Comparison of ENCODE assay signal across 1 cellular context in genomic region chr1:26110731-26111529, GRCh38.
TF ChIP-seq lines count a peak whose summit lies in the region.

No MANE protein-coding gene starts in this region.

TF ChIP-seq in GM12878, 131 proteins besides CTCF, POLR2A, EP300 and RAD21:
- TF ChIP-seq POLR2AphosphoS2 (IDR thresholded peaks at IDR 0.05; ENCODE audit: low read depth, low read length), result no peak
- peak; percentile 78 for TF ChIP-seq ATF7 (IDR thresholded peaks at IDR 0.05; ENCODE audit: low read depth)
- peak; percentile 92 for TF ChIP-seq FOXK2 (IDR thresholded peaks at IDR 0.05)
- TF ChIP-seq IKZF1 (conservative IDR thresholded peaks at IDR 0.05), result no peak
- peak; percentile 39; the same call in 1 of the 2 replicates for TF ChIP-seq RUNX3 (IDR thresholded peaks at IDR 0.05; ENCODE audit: low read length)
- no peak for TF ChIP-seq ZNF622 (IDR thresholded peaks at IDR 0.05)
- TF ChIP-seq NKRF (conservative IDR thresholded peaks at IDR 0.05), result peak; percentile 43; the same call in 1 of the 2 replicates
- peak; percentile 48; the same call in 1 of the 2 replicates for TF ChIP-seq JUND (IDR thresholded peaks at IDR 0.05; ENCODE audit: low read depth, low read length)
- peak; percentile 66; the same call in 1 of the 2 replicates for TF ChIP-seq ZNF217 (IDR thresholded peaks at IDR 0.05)
- peak; percentile 56 for TF ChIP-seq DPF2 (IDR thresholded peaks at IDR 0.05)
- TF ChIP-seq POLR2AphosphoS5 (IDR thresholded peaks at IDR 0.05; ENCODE audit: low read length), result 0 out of 2 replicates have a peak, but pooled peaks have one; percentile 20
- TF ChIP-seq ZNF274 (IDR thresholded peaks at IDR 0.05; ENCODE audit: insufficient read depth, insufficient read length), result no peak
- peak; percentile 63 for TF ChIP-seq RELB (IDR thresholded peaks at IDR 0.05; ENCODE audit: low read depth)
- TF ChIP-seq PKNOX1 (IDR thresholded peaks at IDR 0.05), result 0 out of 2 replicates have a peak, but pooled peaks have one; percentile 4
- TF ChIP-seq HSF1 (IDR thresholded peaks at IDR 0.05; ENCODE audit: low read depth, low read length), result no peak
- peak; percentile 42 for TF ChIP-seq E4F1 (IDR thresholded peaks at IDR 0.05; ENCODE audit: borderline replicate concordance, partially characterized antibody)
- peak in 1 of 2 experiments; percentile 7; a peak in 1 of 3 replicates for TF ChIP-seq EGR1 (IDR thresholded peaks at IDR 0.05; ENCODE audit: borderline replicate concordance in 1 of 2, low read depth in 2 of 2, low read length in 2 of 2)
- no peak for TF ChIP-seq YBX1 (IDR thresholded peaks at IDR 0.05)
- TF ChIP-seq GATAD2B (conservative IDR thresholded peaks at IDR 0.05; ENCODE audit: low read depth), result 0 out of 2 replicates have a peak, but pooled peaks have one; percentile 74
- peak; percentile 61 for TF ChIP-seq IRF5 (IDR thresholded peaks at IDR 0.05; ENCODE audit: borderline replicate concordance)
- TF ChIP-seq RB1 (IDR thresholded peaks at IDR 0.05; ENCODE audit: borderline replicate concordance), result no peak
- 0 out of 2 replicates have a peak, but pooled peaks have one; percentile 20 for TF ChIP-seq CREM (IDR thresholded peaks at IDR 0.05; ENCODE audit: low read depth)
- 0 out of 2 replicates have a peak, but pooled peaks have one; percentile 6 for TF ChIP-seq REST (IDR thresholded peaks at IDR 0.05; ENCODE audit: low read depth, low read length)
- TF ChIP-seq BHLHE40 (IDR thresholded peaks at IDR 0.05; ENCODE audit: borderline replicate concordance in 1 of 2, low read depth in 2 of 2, low read length in 1 of 2), result peak in 1 of 2 experiments; percentile 65; a peak in 1 of 4 replicates
- peak; percentile 73 for TF ChIP-seq TCF12 (IDR thresholded peaks at IDR 0.05; ENCODE audit: low read depth, low read length)
- no peak for TF ChIP-seq CBFB (IDR thresholded peaks at IDR 0.05; ENCODE audit: low read depth)
- TF ChIP-seq LARP7 (IDR thresholded peaks at IDR 0.05), result peak; percentile 49; the same call in 1 of the 2 replicates
- TF ChIP-seq NR2C1 (IDR thresholded peaks at IDR 0.05), result no peak
- TF ChIP-seq SP1 (IDR thresholded peaks at IDR 0.05; ENCODE audit: low read depth, low read length), result no peak
- peak; percentile 22; the same call in 1 of the 2 replicates for TF ChIP-seq SMAD5 (IDR thresholded peaks at IDR 0.05; ENCODE audit: low read depth)
- TF ChIP-seq YY1 (IDR thresholded peaks at IDR 0.05; ENCODE audit: low read depth, low read length), result peak; percentile 41; the same call in 1 of the 2 replicates
- TF ChIP-seq TAF1 (IDR thresholded peaks at IDR 0.05; ENCODE audit: borderline replicate concordance, low read depth, low read length), result peak; percentile 56; the same call in 1 of the 2 replicates
- TF ChIP-seq ESRRA (IDR thresholded peaks at IDR 0.05; ENCODE audit: low read length), result 0 out of 2 replicates have a peak, but pooled peaks have one; percentile 11
- no peak for TF ChIP-seq SMARCA5 (IDR thresholded peaks at IDR 0.05)
- peak; percentile 62; the same call in 1 of the 2 replicates for TF ChIP-seq TCF3 (IDR thresholded peaks at IDR 0.05; ENCODE audit: borderline replicate concordance, insufficient read depth, low read depth, low read length)
- peak; percentile 96 for TF ChIP-seq KLF5 (IDR thresholded peaks at IDR 0.05; ENCODE audit: partially characterized antibody)
- peak; percentile 47 for TF ChIP-seq MXI1 (IDR thresholded peaks at IDR 0.05; ENCODE audit: low read depth, low read length)
- TF ChIP-seq IKZF2 (IDR thresholded peaks at IDR 0.05), result 0 out of 4 replicates have a peak, but pooled peaks of 1 of the 2 experiments have one; percentile 26
- peak; percentile 89; the same call in 1 of the 2 replicates for TF ChIP-seq BCLAF1 (IDR thresholded peaks at IDR 0.05)
- no peak for TF ChIP-seq SIX5 (IDR thresholded peaks at IDR 0.05; ENCODE audit: low read depth, low read length, severe bottlenecking)
TF ChIP-seq in GM12878: peak in this region for 28.
